ENCODE assay signal across 8 cellular contexts in genomic region chr9:69324549-69325401, GRCh38. TPM values are rescaled to one million over a fixed set of nuclear protein-coding genes. Genes with fewer than 3 reads are reported as not detected.
DNase-seq lines count a peak whose midpoint lies in the region; ATAC-seq and TF ChIP-seq lines count a peak whose summit lies in the region.

TSS of gene ENTREP1 (plus strand) at chr9:69325215. CDS start at chr9:69325310, 95 bp downstream.

- peak; percentile 77 for ATAC-seq in HG03432 (IDR thresholded peaks at IDR 0.05; ENCODE audit: unreplicated experiment)
- peak; percentile 93 for ATAC-seq in RWPE2 (ENCODE audit: low read depth)
- peak; percentile 91 to 94 for ATAC-seq in upper lobe of left lung (ENCODE audit: low FRiP score in 2 of 2)

- TF ChIP-seq CTCF in RWPE2 (IDR thresholded peaks at IDR 0.05; ENCODE audit: poor library complexity, severe bottlenecking) (no peak), upper lobe of left lung (IDR thresholded peaks at IDR 0.05) (peak in 4 of 6 experiments; percentile 10 to 59 (median 36))

- DNase-seq in Daoy (ENCODE audit: low read depth) (peak; percentile 81), RWPE2 (ENCODE audit: low spot score) (no peak), mesenteric fat pad (ENCODE audit: low spot score) (peak; percentile 91), upper lobe of left lung (peak; percentile 76 to 93), amniotic stem cell (lab: John Stamatoyannopoulos, UW) (no peak), cerebellar nuclear complex (lab: John Stamatoyannopoulos, UW) (no peak)

- peak within 1 kb of the TSS; percentile 38 for H3K4me3 ChIP-seq in RWPE2 (ENCODE audit: severe bottlenecking)
- peak within 1 kb of the TSS; percentile 65 to 84 for H3K4me3 ChIP-seq in esophagus (ENCODE audit: low read depth in 1 of 2, low read length in 2 of 2)
- H3K4me3 ChIP-seq in upper lobe of left lung = peak within 1 kb of the TSS; percentile 52 to 69 (median 64)

- peak in 3 of 4 donors; percentile 15 to 73 (median 66) for TF ChIP-seq POLR2A in upper lobe of left lung (IDR thresholded peaks at IDR 0.05)

- WGBS in esophagus, 2 donors = 1 to 2% methylated on average over 67 to 81 of the region's 81 CpGs
- WGBS in upper lobe of left lung, 2 donors = 5% methylated on average over 16 to 33 of the region's 81 CpGs

- H3K9me3 ChIP-seq in RWPE2 (ENCODE audit: severe bottlenecking) = no peaks in the 10 kb centered on the region
- H3K9me3 ChIP-seq in esophagus (ENCODE audit: control insufficient read depth in 2 of 2, insufficient read depth in 1 of 2, low read depth in 1 of 2, low read length in 1 of 2) = no peaks in the 10 kb centered on the region
- no peaks in the 10 kb centered on the region for H3K9me3 ChIP-seq in upper lobe of left lung

- H3K27me3 ChIP-seq in RWPE2 (ENCODE audit: insufficient read depth, poor library complexity, severe bottlenecking) (peaks cover 40% of the 10 kb centered on the region), esophagus (ENCODE audit: control insufficient read depth in 1 of 2, insufficient read depth in 2 of 2, low read length in 2 of 2) (peaks cover 0 to 2% of the 10 kb centered on the region in 2 donors), upper lobe of left lung (no peaks in the 10 kb centered on the region)

- H3K36me3 ChIP-seq in RWPE2 (ENCODE audit: low read depth) = no peaks in the 10 kb centered on the region
- no peaks in the 10 kb centered on the region for H3K36me3 ChIP-seq in esophagus (ENCODE audit: control insufficient read depth in 2 of 2, insufficient read depth in 2 of 2, low read length in 1 of 2)
- H3K36me3 ChIP-seq in upper lobe of left lung = no peaks in the 10 kb centered on the region

- TF ChIP-seq EP300 in upper lobe of left lung (IDR thresholded peaks at IDR 0.05) = no peak

- no peaks in the 10 kb centered on the region for H3K4me1 ChIP-seq in RWPE2 (ENCODE audit: insufficient read depth, poor library complexity, severe bottlenecking)
- peaks cover 0 to 2% of the 10 kb centered on the region in 2 donors for H3K4me1 ChIP-seq in esophagus (ENCODE audit: control insufficient read depth in 2 of 2, insufficient read depth in 2 of 2, low read length in 1 of 2)
- H3K4me1 ChIP-seq in upper lobe of left lung = peaks cover 0 to 20% (median 8%) of the 10 kb centered on the region in 4 donors

- H3K27ac ChIP-seq in RWPE2 (ENCODE audit: poor library complexity, severe bottlenecking) = no peak within 1 kb of the TSS
- peak within 1 kb of the TSS; percentile 73 to 75 for H3K27ac ChIP-seq in esophagus (ENCODE audit: low read depth in 2 of 2, low read length in 1 of 2)
- peak within 1 kb of the TSS; percentile 75 to 82 (median 78) for H3K27ac ChIP-seq in upper lobe of left lung

RNA-seq across cellular contexts. Expression of gene ENTREP1, which starts in this region (rescaled TPM):
- 0.74 TPM in 1 of 2 replicates, not detected in the other for total RNA-seq in Daoy (2014; rRNA removed; shearing (Covaris generic))
- 1 to 10 TPM; 5.7 to 6.4 TPM for polyA plus RNA-seq in esophagus
- 3.9 TPM for total RNA-seq in mesenteric fat pad
- 10 to 100 TPM; 28.5 to 49.2 (median 38.2) TPM for total RNA-seq in upper lobe of left lung

Comparison
In these comparisons a context has a peak if more than half of its experiments do, and no peak if none do; other contexts are left out.
1. Peak in DNase-seq in Daoy; RNA of the gene not detected or under 1 TPM.
2. DNase-seq: peak in mesenteric fat pad (single experiment) and upper lobe of left lung (2 of 2); none in RWPE2 (single experiment), amniotic stem cell (single experiment) and cerebellar nuclear complex (0 of 2).
3. Peak in every context shown above with its lines, with median percentiles within 50 percentile points of each other: ATAC-seq and H3K4me3 ChIP-seq.